Comparison of ENCODE assay signal across 29 cellular contexts in genomic region chr5:14235872-14236271, GRCh38.
A peak's percentile ranks its signal among the peaks of the same experiment; 100 is the strongest.
DNase-seq lines count a peak whose midpoint lies in the region; ATAC-seq and TF ChIP-seq lines count a peak whose summit lies in the region.
"Had no signal": no experiment of that assay in that cellular context is flagged by ENCODE, and none has a peak within 500 bp of the region (broad histone marks: within the 10 kb centered on the region; RNA-seq: fewer than 3 reads in every experiment).

No MANE protein-coding gene starts in this region.

- H3K27me3 Mint-ChIP-seq in MCF 10A (ENCODE audit: insufficient read depth, unreplicated experiment): no peaks in the 10 kb centered on the region
- H3K27me3 Mint-ChIP-seq: naive B cell had no signal

- in situ Hi-C loops in mammary epithelial cell (cut with MboI; ENCODE audit: low sequenced_read_pairs in 2 of 2): no loop called here

- DNase-seq in mammary epithelial cell (peak; percentile 19), MCF 10A (ENCODE audit: unreplicated experiment) (no peak), PC-3 (no peak), smooth muscle cell (lab: John Stamatoyannopoulos, UW; ENCODE audit: unreplicated experiment) (no peak)
- DNase-seq: aorta; CD4-positive, alpha-beta T cell; EL; esophagus squamous epithelium; gastrocnemius medialis; immature natural killer cell; mesendoderm; naive B cell; NCI-H1092; NCI-H2029; NCI-H82; nucleus accumbens; SHP77 treated with DMSO at 0.1 percent for 48 hours; upper lobe of right lung had no signal

- H4K20me1 ChIP-seq in mammary epithelial cell (ENCODE audit: insufficient read depth, low read length): peaks cover 2% of the 10 kb centered on the region
- H4K20me1 ChIP-seq in PC-3 (ENCODE audit: low read length): peaks cover 49% of the 10 kb centered on the region
- peaks cover 100% of the 10 kb centered on the region for H4K20me1 ChIP-seq in smooth muscle cell (ENCODE audit: low read depth)

- no peak overlapping the region for H3K9ac ChIP-seq in mammary epithelial cell (ENCODE audit: insufficient read depth, low read length)
- H3K9ac ChIP-seq in PC-3 (ENCODE audit: low read length): no peak overlapping the region
- no peak overlapping the region for H3K9ac ChIP-seq in smooth muscle cell (ENCODE audit: low read depth)

- H2AFZ ChIP-seq in mammary epithelial cell (ENCODE audit: low read depth, low read length) (no peak overlapping the region), PC-3 (ENCODE audit: low read length) (no peak overlapping the region), smooth muscle cell (ENCODE audit: low read depth) (no peak overlapping the region)
- H2AFZ ChIP-seq: hepatocyte had no signal

- H3F3A ChIP-seq in PC-3 (ENCODE audit: low read length, unreplicated experiment) (peaks cover 3% of the 10 kb centered on the region), smooth muscle cell (ENCODE audit: low read depth) (peaks cover 11% of the 10 kb centered on the region)

- BruUV-seq in mammary epithelial cell (replicated peaks; lab: Mats Ljungman, UMichigan): no TSS peak
- no TSS peak for BruUV-seq in MCF 10A (replicated peaks; lab: Mats Ljungman, UMichigan)
- BruUV-seq in PC-3 (replicated peaks; lab: Mats Ljungman, UMichigan): no TSS peak

- H3K36me3 Mint-ChIP-seq in MCF 10A (ENCODE audit: insufficient read depth, unreplicated experiment): no peaks in the 10 kb centered on the region
- H3K36me3 Mint-ChIP-seq: activated naive CD4-positive, alpha-beta T cell treated with anti-CD3 and anti-CD28 coated beads, Interleukin-2, amount 50 U/mL, for 24 hours; immature natural killer cell; naive B cell; WTC11 had no signal

- peak; percentile 51 for ATAC-seq in HG02943 (IDR thresholded peaks at IDR 0.05; ENCODE audit: low read depth, unreplicated experiment)
- ATAC-seq in PC-3: peak; percentile 19; the same call in 1 of the 2 replicates
- no peak for ATAC-seq in HG03108 (IDR thresholded peaks at IDR 0.05; ENCODE audit: unreplicated experiment)
- ATAC-seq in GM18520 (IDR thresholded peaks at IDR 0.05; ENCODE audit: unreplicated experiment): no peak
- ATAC-seq in GM18867 (IDR thresholded peaks at IDR 0.05; ENCODE audit: unreplicated experiment): no peak
- ATAC-seq: gastrocnemius medialis, upper lobe of right lung had no signal

- intact Hi-C loops in mammary epithelial cell (cut with micrococcal nuclease): loop anchor here (2.0 kb wide), 2 partner anchors 19 to 45 kb away; no protein-coding TSS in a partner anchor
- intact Hi-C loops in MCF 10A (cut with micrococcal nuclease): no loop called here
- intact Hi-C loops in PC-3 (cut with micrococcal nuclease): no loop called here

- H3K27me3 ChIP-seq in mammary epithelial cell (ENCODE audit: insufficient read depth, low read length) (no peaks in the 10 kb centered on the region), PC-3 (ENCODE audit: low read length) (no peaks in the 10 kb centered on the region), smooth muscle cell (ENCODE audit: low read depth) (no peaks in the 10 kb centered on the region)
- H3K27me3 ChIP-seq: cardiac muscle cell, esophagus squamous epithelium, gastrocnemius medialis, hepatocyte, upper lobe of right lung had no signal

- no peak for TF ChIP-seq CTCF in mammary epithelial cell (conservative IDR thresholded peaks at IDR 0.05 in 1 of 2, IDR thresholded peaks at IDR 0.05 in 1 of 2; ENCODE audit: extremely low read depth in 1 of 2, insufficient read depth in 1 of 2, low read depth in 1 of 2, low read length in 2 of 2)
- no peak for TF ChIP-seq CTCF in MCF 10A (IDR thresholded peaks at IDR 0.05; ENCODE audit: unreplicated experiment)
- no peak for TF ChIP-seq CTCF in PC-3 (conservative IDR thresholded peaks at IDR 0.05; ENCODE audit: low read depth, low read length)
- TF ChIP-seq CTCF in smooth muscle cell (IDR thresholded peaks at IDR 0.05; ENCODE audit: borderline replicate concordance, insufficient read depth, poor library complexity, severe bottlenecking): no peak

- H3K9me3 ChIP-seq in mammary epithelial cell (replicated peaks; ENCODE audit: insufficient read depth, low read length) (no peaks in the 10 kb centered on the region), PC-3 (ENCODE audit: low read length) (no peaks in the 10 kb centered on the region), smooth muscle cell (replicated peaks; ENCODE audit: low read depth) (no peaks in the 10 kb centered on the region)
- H3K9me3 ChIP-seq: esophagus squamous epithelium, gastrocnemius medialis, upper lobe of right lung had no signal

- CTCF ChIA-PET in mammary epithelial cell (lab: Charles Lee; ENCODE audit: low non-redundant PET) (interaction anchor here (0.6 kb wide), 1 partner anchor 27 kb away, joined by 4 read pairs; no protein-coding TSS in a partner anchor), MCF 10A (lab: Yijun Ruan, JAX) (no interaction called here), PC-3 (lab: Charles Lee) (no interaction called here)

- POLR2A ChIA-PET in MCF 10A (lab: Yijun Ruan, JAX) (interaction anchor here (1.0 kb wide), 2 partner anchors 27 kb away, joined by 3 to 4 read pairs; no protein-coding TSS in a partner anchor), PC-3 (lab: Charles Lee; ENCODE audit: unreplicated experiment) (no interaction called here)

- H3K9me2 ChIP-seq in PC-3 (replicated peaks; ENCODE audit: low read length): no peaks in the 10 kb centered on the region

- H3K79me2 ChIP-seq in mammary epithelial cell (ENCODE audit: insufficient read depth, low read length): peaks cover 99% of the 10 kb centered on the region
- peaks cover 100% of the 10 kb centered on the region for H3K79me2 ChIP-seq in PC-3 (ENCODE audit: low read length)
- H3K79me2 ChIP-seq in smooth muscle cell (ENCODE audit: low read depth): peaks cover 100% of the 10 kb centered on the region

- H3K36me3 ChIP-seq in mammary epithelial cell (ENCODE audit: insufficient read depth, low read length) (no peaks in the 10 kb centered on the region), PC-3 (ENCODE audit: low read depth, low read length) (no peaks in the 10 kb centered on the region), smooth muscle cell (ENCODE audit: low read depth) (no peaks in the 10 kb centered on the region)
- H3K36me3 ChIP-seq: cardiac muscle cell, esophagus squamous epithelium, gastrocnemius medialis, upper lobe of right lung had no signal

- H3K9me3 Mint-ChIP-seq in MCF 10A (ENCODE audit: unreplicated experiment): no peaks in the 10 kb centered on the region
- H3K9me3 Mint-ChIP-seq: activated naive CD4-positive, alpha-beta T cell treated with anti-CD3 and anti-CD28 coated beads, Interleukin-2, amount 50 U/mL, for 24 hours; activated T-helper 1 cell treated with anti-CD3 and anti-CD28 coated beads, Interleukin-12 subunit alpha, Interleukin-12 subunit beta, Interleukin-2, Interleukin-4 antibody, amounts not matched to agents 30 ng/mL and 10 ng/mL and 1 ng/mL, durations not matched to agents 14 hours and 24 hours and 36 hours; CD4-positive, alpha-beta T cell; immature natural killer cell; naive B cell; WTC11 had no signal

- H3K4me1 Mint-ChIP-seq in MCF 10A (ENCODE audit: insufficient read depth, unreplicated experiment): peaks cover 34% of the 10 kb centered on the region
- H3K4me1 Mint-ChIP-seq: activated naive CD4-positive, alpha-beta T cell treated with anti-CD3 and anti-CD28 coated beads, Interleukin-2, amount 50 U/mL, for 24 hours had no signal

- dilution Hi-C loops in mammary epithelial cell (cut with HindIII; ENCODE audit: low sequenced_read_pairs): no loop called here

- H3K27ac Mint-ChIP-seq in MCF 10A (ENCODE audit: low read depth, unreplicated experiment): no peak overlapping the region
- H3K27ac Mint-ChIP-seq: activated naive CD4-positive, alpha-beta T cell treated with anti-CD3 and anti-CD28 coated beads, Interleukin-2, amount 50 U/mL, for 24 hours; activated T-helper 1 cell treated with anti-CD3 and anti-CD28 coated beads, Interleukin-12 subunit alpha, Interleukin-12 subunit beta, Interleukin-2, Interleukin-4 antibody, amounts not matched to agents 30 ng/mL and 10 ng/mL and 1 ng/mL, durations not matched to agents 14 hours and 24 hours and 36 hours; CD4-positive, alpha-beta T cell; immature natural killer cell had no signal

- peaks cover 33% of the 10 kb centered on the region for H3K4me1 ChIP-seq in mammary epithelial cell (ENCODE audit: insufficient read depth, low read length)
- H3K4me1 ChIP-seq in PC-3 (ENCODE audit: insufficient read depth, low read length): peaks cover 40% of the 10 kb centered on the region
- peaks cover 33% of the 10 kb centered on the region for H3K4me1 ChIP-seq in smooth muscle cell (ENCODE audit: low read depth)

- H3K4me2 ChIP-seq in mammary epithelial cell (ENCODE audit: insufficient read depth, low read depth, low read length): no peak overlapping the region
- no peak overlapping the region for H3K4me2 ChIP-seq in PC-3 (ENCODE audit: low read length)
- H3K4me2 ChIP-seq in smooth muscle cell: no peak overlapping the region
- H3K4me2 ChIP-seq: hepatocyte had no signal

- 93% methylated on average over 4 of the region's 4 CpGs for WGBS in mammary epithelial cell (ENCODE audit: low coverage, missing lambda C conversion rate)
- 84% methylated on average over 4 of the region's 4 CpGs for WGBS in smooth muscle cell (ENCODE audit: low lambda C conversion rate)

- no peak overlapping the region for H3K27ac ChIP-seq in mammary epithelial cell (ENCODE audit: insufficient read depth, low read depth, low read length)
- H3K27ac ChIP-seq in PC-3 (ENCODE audit: low read length): no peak overlapping the region
- H3K27ac ChIP-seq in smooth muscle cell (ENCODE audit: low read depth): peak overlapping the region; percentile 49
- H3K27ac ChIP-seq: 22Rv1, cardiac muscle cell, coronary artery, esophagus squamous epithelium, gastrocnemius medialis, hepatocyte, upper lobe of right lung had no signal

- H3K4me3 ChIP-seq in mammary epithelial cell (replicated peaks in 1 of 3; ENCODE audit: insufficient read depth in 1 of 3, low read depth in 2 of 3, low read length in 3 of 3): no peak overlapping the region
- no peak overlapping the region for H3K4me3 ChIP-seq in PC-3 (ENCODE audit: low read length)
- H3K4me3 ChIP-seq in smooth muscle cell: no peak overlapping the region
- H3K4me3 ChIP-seq: cardiac muscle cell, coronary artery, esophagus squamous epithelium, gastrocnemius medialis, hepatocyte, upper lobe of right lung had no signal

- H3K4me3 Mint-ChIP-seq in MCF 10A (ENCODE audit: unreplicated experiment): no peak overlapping the region
- H3K4me3 Mint-ChIP-seq: activated naive CD4-positive, alpha-beta T cell treated with anti-CD3 and anti-CD28 coated beads, Interleukin-2, amount 50 U/mL, for 24 hours; activated T-helper 1 cell treated with anti-CD3 and anti-CD28 coated beads, Interleukin-12 subunit alpha, Interleukin-12 subunit beta, Interleukin-2, Interleukin-4 antibody, amounts not matched to agents 30 ng/mL and 10 ng/mL and 1 ng/mL, durations not matched to agents 14 hours and 24 hours and 36 hours; CD4-positive, alpha-beta T cell; immature natural killer cell; naive B cell; WTC11 had no signal

Comparison
In these comparisons a context has a peak if more than half of its experiments do, and no peak if none do; other contexts are left out.
1. ATAC-seq: peak in HG02943 (single experiment) and PC-3 (single experiment); none in HG03108 (single experiment), GM18520 (single experiment) and GM18867 (single experiment).